14 cellular contexts compared by ENCODE assay signal in the genomic region with DNA sequence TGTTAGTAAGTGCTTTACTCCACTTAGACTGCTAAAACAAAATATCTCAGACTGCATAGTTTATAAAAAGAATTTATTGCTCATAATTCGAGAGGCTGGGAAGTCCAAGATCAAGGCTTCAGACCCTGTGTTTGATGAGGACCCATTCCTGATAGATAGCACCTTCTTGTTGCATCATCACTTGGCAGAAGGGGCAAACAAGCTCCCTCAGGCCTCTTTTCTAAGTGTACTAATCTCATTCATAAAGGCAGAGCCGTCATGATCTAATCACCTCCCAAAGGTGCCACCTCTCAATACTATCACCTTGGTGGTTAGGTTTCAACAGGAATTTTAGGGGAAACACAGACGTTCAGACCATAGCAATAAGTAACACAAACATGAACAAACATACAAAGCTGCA. TPM values are rescaled to one million over a fixed set of nuclear protein-coding genes. Genes with fewer than 3 reads are reported as not detected.
DNase-seq lines count a peak whose midpoint lies in the region; ATAC-seq and TF ChIP-seq lines count a peak whose summit lies in the region.
"Had no signal": no experiment of that assay in that cellular context is flagged by ENCODE, and none has a peak within 500 bp of the region (broad histone marks: within the 10 kb centered on the region; RNA-seq: fewer than 3 reads in every experiment).

No MANE protein-coding gene starts in this region.

- DNase-seq in Calu3 = no peak
- DNase-seq in chondrocyte (ENCODE audit: low spot score) = no peak
- DNase-seq in DMS 273 (lab: John Stamatoyannopoulos, UW; ENCODE audit: unreplicated experiment) = no peak
- DNase-seq in activated naive CD4-positive, alpha-beta T cell treated with Interleukin-2 at 50 U/mL for 16 hours = no peak
- no peak for DNase-seq in NCI-H128 (lab: John Stamatoyannopoulos, UW; ENCODE audit: unreplicated experiment)
- DNase-seq: 8988T; AML-193; CD8-positive, alpha-beta memory T cell; DMS79; IMR-90; KG1 had no signal

- H3K36me3 Mint-ChIP-seq in Calu3 (ENCODE audit: insufficient read depth, unreplicated experiment) (peaks cover 10% of the 10 kb centered on the region), chondrocyte (ENCODE audit: low read depth) (peaks cover 3% of the 10 kb centered on the region)

- H3K9me3 Mint-ChIP-seq in Calu3 (ENCODE audit: low read depth, unreplicated experiment) (no peaks in the 10 kb centered on the region), chondrocyte (ENCODE audit: low read depth) (no peaks in the 10 kb centered on the region)
- H3K9me3 Mint-ChIP-seq: CD8-positive, alpha-beta memory T cell had no signal

- intact Hi-C loops in Calu3 (cut with micrococcal nuclease; ENCODE audit: unreplicated experiment) = loop anchor here (2.0 to 5.0 kb wide), 2 partner anchors 55 to 239 kb away; a partner anchor contains a TSS

- H3K27me3 Mint-ChIP-seq in Calu3 (ENCODE audit: unreplicated experiment) (no peaks in the 10 kb centered on the region), chondrocyte (ENCODE audit: low read depth) (no peaks in the 10 kb centered on the region)
- H3K27me3 Mint-ChIP-seq: CD8-positive, alpha-beta memory T cell had no signal

- BruUV-seq in Calu3 (replicated peaks; lab: Mats Ljungman, UMichigan) = no TSS peak

- ATAC-seq in GM18520 (IDR thresholded peaks at IDR 0.05; ENCODE audit: unreplicated experiment) (peak; percentile 44), HG02938 (IDR thresholded peaks at IDR 0.05; ENCODE audit: unreplicated experiment) (peak; percentile 23)
- ATAC-seq: HCT116 had no signal

- TF ChIP-seq CTCF in Calu3 (IDR thresholded peaks at IDR 0.05; ENCODE audit: unreplicated experiment) (no peak), chondrocyte (IDR thresholded peaks at IDR 0.05) (no peak)

- peaks cover 63% of the 10 kb centered on the region for H3K4me1 Mint-ChIP-seq in Calu3 (ENCODE audit: low read depth, unreplicated experiment)
- H3K4me1 Mint-ChIP-seq in chondrocyte (ENCODE audit: low read depth) = peaks cover 46% of the 10 kb centered on the region
- H3K4me1 Mint-ChIP-seq: CD8-positive, alpha-beta memory T cell had no signal

- H3K4me3 Mint-ChIP-seq in Calu3 (ENCODE audit: low read depth, unreplicated experiment) = no peak overlapping the region
- H3K4me3 Mint-ChIP-seq in chondrocyte (ENCODE audit: unreplicated experiment) = no peak overlapping the region
- H3K4me3 Mint-ChIP-seq: CD8-positive, alpha-beta memory T cell had no signal

- peak overlapping the region; percentile 72 for H3K27ac Mint-ChIP-seq in Calu3 (ENCODE audit: unreplicated experiment)
- H3K27ac Mint-ChIP-seq in chondrocyte (ENCODE audit: unreplicated experiment) = peak overlapping the region; percentile 36
- H3K27ac Mint-ChIP-seq: CD8-positive, alpha-beta memory T cell had no signal

- CTCF ChIA-PET in Calu3 (lab: Charles Lee) = interaction anchor here (2.1 kb wide), 1 partner anchor 8 kb away, joined by 8 read pairs; no protein-coding TSS in a partner anchor

RNA-seq across cellular contexts. Expression of a gene that starts 55.4 kb away (rescaled TPM):
- 7.5 and 9.9 TPM in 2 replicates for total RNA-seq in Calu3 (2022)
- 4.9 to 5.8 TPM (median 5.2 TPM) in 3 replicates for total RNA-seq in chondrocyte
